In genomic region chr10:47165711-47166404, GRCh38 we compare ENCODE assay signal across 8 cellular contexts.
DNase-seq lines count a peak whose midpoint lies in the region; ATAC-seq, FAIRE-seq and TF ChIP-seq lines count a peak whose summit lies in the region.

No MANE protein-coding gene starts in this region.

- POLR2A ChIA-PET in naive thymus-derived CD8-positive, alpha-beta T cell (lab: Charles Lee), result interaction anchor here (0.7 to 3.6 kb wide), 15 partner anchors 12 to 146 kb away, joined by 3 to 24 read pairs (median 4); partner anchors contain the start of gene GDF10

- WGBS in tibial nerve, 2 donors, result 3 to 6% methylated on average over 16 to 25 of the region's 26 CpGs

- DNase-seq in KBM-7, result peak; percentile 80
- DNase-seq in activated CD8-positive, alpha-beta memory T cell treated with anti-CD3 and anti-CD28 coated beads for 24 hours, result peak; percentile 80
- peak; percentile 31 for DNase-seq in epidermal melanocyte (ENCODE audit: insufficient read length, low spot score)
- DNase-seq in naive thymus-derived CD8-positive, alpha-beta T cell, result peak; percentile 22 to 78 (median 56)
- peak; percentile 47 to 56 for DNase-seq in tibial nerve (ENCODE audit: low spot score in 2 of 2)
- no peak for DNase-seq in H54 (ENCODE audit: insufficient read length, low spot score)
- no peak for DNase-seq in NCI-H2081 (lab: John Stamatoyannopoulos, UW)

- TF ChIP-seq CTCF in tibial nerve (IDR thresholded peaks at IDR 0.05), result peak in 1 of 5 experiments; percentile 17

- no peak for FAIRE-seq in H54 (lab: Jason Lieb, UNC)

- peaks cover 0 to 4% (median 0%) of the 10 kb centered on the region in 9 donors for H3K9me3 Mint-ChIP-seq in naive thymus-derived CD8-positive, alpha-beta T cell

- peak overlapping the region; percentile 97 to 99 (median 99) for H3K27ac Mint-ChIP-seq in naive thymus-derived CD8-positive, alpha-beta T cell

- H3K9me3 ChIP-seq in tibial nerve, result no peaks in the 10 kb centered on the region

- no peaks in the 10 kb centered on the region for H3K27me3 ChIP-seq in tibial nerve

- H3K4me3 ChIP-seq in tibial nerve, result peak overlapping the region in 2 of 4 donors; percentile 33 to 44

- peak overlapping the region in 3 of 4 donors; percentile 24 to 82 (median 76) for H3K27ac ChIP-seq in tibial nerve

- TF ChIP-seq EP300 in tibial nerve (IDR thresholded peaks at IDR 0.05), result peak in 1 of 2 donors; percentile 68

- H3K4me1 ChIP-seq in tibial nerve, result peaks cover 0 to 30% (median 10%) of the 10 kb centered on the region in 4 donors

- peak overlapping the region; percentile 85 to 96 (median 90) for H3K4me3 Mint-ChIP-seq in naive thymus-derived CD8-positive, alpha-beta T cell

- TF ChIP-seq POLR2A in tibial nerve (IDR thresholded peaks at IDR 0.05) (no peak), H54 (IDR thresholded peaks at IDR 0.05; ENCODE audit: low read depth, low read length) (no peak)

- H3K36me3 ChIP-seq in tibial nerve, result no peaks in the 10 kb centered on the region

- peaks cover 17 to 39% (median 29%) of the 10 kb centered on the region in 4 donors for H3K4me1 Mint-ChIP-seq in naive thymus-derived CD8-positive, alpha-beta T cell

- in situ Hi-C loops in KBM-7 (cut with MboI; ENCODE audit: low pct_unique_long_range_greater_than_20kb, low sequenced_read_pairs), result no loop called here

- H3K36me3 Mint-ChIP-seq in naive thymus-derived CD8-positive, alpha-beta T cell, result no peaks in the 10 kb centered on the region

- no peaks in the 10 kb centered on the region for H3K27me3 Mint-ChIP-seq in naive thymus-derived CD8-positive, alpha-beta T cell

- peak; percentile 87 to 91 for ATAC-seq in naive thymus-derived CD8-positive, alpha-beta T cell
- ATAC-seq in HG02970 (IDR thresholded peaks at IDR 0.05; ENCODE audit: low FRiP score, unreplicated experiment), result no peak

Comparison
In these comparisons a context has a peak if more than half of its experiments do, and no peak if none do; other contexts are left out.
1. DNase-seq: peak in KBM-7 (single experiment), activated CD8-positive, alpha-beta memory T cell treated with anti-CD3 and anti-CD28 coated beads for 24 hours (single experiment), epidermal melanocyte (single experiment), naive thymus-derived CD8-positive, alpha-beta T cell (10 of 10) and tibial nerve (2 of 2); none in H54 (single experiment) and NCI-H2081 (0 of 2).